ENCODE assay signal across 8 cellular contexts in genomic region chr3:195542261-195542660, GRCh38. TPM values are rescaled to one million over a fixed set of nuclear protein-coding genes. Genes with fewer than 3 reads are reported as not detected.
A peak's percentile ranks its signal among the peaks of the same experiment; 100 is the strongest.
DNase-seq lines count a peak whose midpoint lies in the region; ATAC-seq and TF ChIP-seq lines count a peak whose summit lies in the region.

No MANE protein-coding gene starts in this region.

- H3K27ac ChIP-seq in esophagus squamous epithelium: peak overlapping the region; percentile 92 to 96 (median 95)

- intact Hi-C loops in esophagus squamous epithelium (cut with DNase I): no loop called here

- peak overlapping the region; percentile 60 to 95 (median 83) for H3K4me3 ChIP-seq in esophagus squamous epithelium

- peaks cover 23% of the 10 kb centered on the region for H3K36me3 Mint-ChIP-seq in stimulated activated naive CD8-positive, alpha-beta T cell treated with anti-CD3 and anti-CD28 coated beads, Interleukin-15, Interleukin-2, amounts not matched to agents 100 ng/mL and 50 ng/mL, for 24 hours (ENCODE audit: low read depth)

- no peaks in the 10 kb centered on the region for H3K9me3 ChIP-seq in esophagus squamous epithelium

- no peaks in the 10 kb centered on the region for H3K9me3 Mint-ChIP-seq in stimulated activated naive CD8-positive, alpha-beta T cell treated with anti-CD3 and anti-CD28 coated beads, Interleukin-15, Interleukin-2, amounts not matched to agents 100 ng/mL and 50 ng/mL, for 24 hours

- H3K4me1 ChIP-seq in esophagus squamous epithelium: peaks cover 31 to 84% (median 36%) of the 10 kb centered on the region in 3 donors

- no peak for DNase-seq in stimulated activated naive CD8-positive, alpha-beta T cell treated with anti-CD3 and anti-CD28 coated beads, Interleukin-15, Interleukin-2, amounts not matched to agents 100 U/mL and 50 U/mL, for 24 hours
- DNase-seq in SIG-M5 (lab: John Stamatoyannopoulos, UW) (peak; percentile 6), esophagus squamous epithelium (lab: John Stamatoyannopoulos, UW) (no peak), pons (ENCODE audit: low spot score) (peak; percentile 59), SK-N-DZ (ENCODE audit: low spot score) (no peak)

- no peaks in the 10 kb centered on the region for H3K27me3 ChIP-seq in esophagus squamous epithelium

- H3K36me3 ChIP-seq in esophagus squamous epithelium: no peaks in the 10 kb centered on the region

- H3K27me3 Mint-ChIP-seq in stimulated activated naive CD8-positive, alpha-beta T cell treated with anti-CD3 and anti-CD28 coated beads, Interleukin-15, Interleukin-2, amounts not matched to agents 100 ng/mL and 50 ng/mL, for 24 hours: no peaks in the 10 kb centered on the region

- no peak for ATAC-seq in stimulated activated naive CD8-positive, alpha-beta T cell treated with anti-CD3 and anti-CD28 coated beads, Interleukin-15, Interleukin-2, amounts not matched to agents 100 U/mL and 50 U/mL, for 24 hours
- ATAC-seq in GM21786 (IDR thresholded peaks at IDR 0.05; ENCODE audit: unreplicated experiment) (no peak), HG03025 (IDR thresholded peaks at IDR 0.05; ENCODE audit: low FRiP score, unreplicated experiment) (no peak)

- H3K27ac Mint-ChIP-seq in stimulated activated naive CD8-positive, alpha-beta T cell treated with anti-CD3 and anti-CD28 coated beads, Interleukin-15, Interleukin-2, amounts not matched to agents 100 ng/mL and 50 ng/mL, for 24 hours: peak overlapping the region; percentile 81

- WGBS in esophagus squamous epithelium, 2 donors: 0 to 1% methylated on average over 6 of the region's 6 CpGs

- TF ChIP-seq CTCF in esophagus squamous epithelium (IDR thresholded peaks at IDR 0.05): no peak

- H3K4me1 Mint-ChIP-seq in stimulated activated naive CD8-positive, alpha-beta T cell treated with anti-CD3 and anti-CD28 coated beads, Interleukin-15, Interleukin-2, amounts not matched to agents 100 ng/mL and 50 ng/mL, for 24 hours (ENCODE audit: low read depth): peaks cover 79% of the 10 kb centered on the region

- H3K4me3 Mint-ChIP-seq in stimulated activated naive CD8-positive, alpha-beta T cell treated with anti-CD3 and anti-CD28 coated beads, Interleukin-15, Interleukin-2, amounts not matched to agents 100 ng/mL and 50 ng/mL, for 24 hours: peak overlapping the region; percentile 85

- no peak for TF ChIP-seq POLR2A in esophagus squamous epithelium (IDR thresholded peaks at IDR 0.05)

RNA-seq across cellular contexts. Expression of gene PPP1R2, which starts 0.9 kb away (rescaled TPM):
- total RNA-seq in esophagus squamous epithelium: 10 to 100 TPM; 31.8 to 60.5 (median 46.1) TPM
- 19.3 and 23.1 TPM in 2 replicates for polyA plus RNA-seq in SK-N-DZ (2014; cell fraction: cytosol; rRNA removed)
- 18.1 and 19.2 TPM in 2 replicates for polyA plus RNA-seq in SK-N-DZ (2014; cell fraction: nucleus; rRNA removed)

RNA-seq across cellular contexts. Expression of gene APOD, which starts 41.5 kb away (rescaled TPM):
- total RNA-seq in esophagus squamous epithelium: 100 to 1,000 TPM in 1 of 4 donors, 10 to 100 TPM in 3; 13.6 to 319 (median 55.9) TPM
- polyA plus RNA-seq in SK-N-DZ (2014; cell fraction: cytosol; rRNA removed): not detected in 2 replicates
- not detected in 2 replicates for polyA plus RNA-seq in SK-N-DZ (2014; cell fraction: nucleus; rRNA removed)

Comparison
In these comparisons a context has a peak if more than half of its experiments do, and no peak if none do; other contexts are left out.
1. DNase-seq: peak in SIG-M5 (single experiment) and pons (single experiment); none in stimulated activated naive CD8-positive, alpha-beta T cell treated with anti-CD3 and anti-CD28 coated beads, Interleukin-15, Interleukin-2, amounts not matched to agents 100 U/mL and 50 U/mL, for 24 hours (single experiment), esophagus squamous epithelium (single experiment) and SK-N-DZ (single experiment).